2 cellular contexts compared by ENCODE assay signal in the genomic region with DNA sequence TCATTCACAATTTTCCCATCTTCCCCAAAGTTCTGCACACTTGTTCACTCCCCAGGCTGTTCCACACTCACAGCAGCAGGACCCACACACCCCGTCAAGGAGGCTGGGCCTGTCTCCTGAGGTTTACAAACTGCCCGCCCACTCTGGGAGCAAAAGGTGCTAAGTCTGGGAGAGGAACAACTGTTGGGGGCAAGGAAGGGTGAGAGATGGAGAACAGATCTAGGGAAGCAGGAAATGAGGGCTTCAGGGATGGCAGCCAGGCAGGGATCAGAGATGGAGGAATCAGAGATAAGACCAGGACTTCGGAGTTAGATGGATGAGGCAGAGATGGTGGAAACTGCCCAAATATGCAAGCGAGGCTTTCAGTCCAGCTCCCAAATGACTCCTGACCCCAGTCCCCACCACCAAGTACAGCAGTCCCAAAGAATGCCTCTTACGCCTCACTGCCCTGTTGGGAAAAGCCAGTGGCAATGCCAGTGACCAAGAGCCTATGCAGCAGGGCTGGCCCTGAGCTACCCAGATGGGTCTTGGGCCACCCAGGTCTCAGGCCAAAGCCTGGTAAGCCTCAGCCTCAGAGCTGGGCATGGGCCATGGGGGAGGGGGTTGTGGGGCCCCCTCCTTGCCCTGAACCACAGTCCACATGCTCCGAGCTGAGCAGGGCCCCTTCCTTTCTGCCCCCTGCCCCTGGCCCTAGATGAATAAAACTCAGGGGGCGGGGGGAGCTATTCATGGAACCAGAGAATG.
TF ChIP-seq lines count a peak whose summit lies in the region.

No MANE protein-coding gene starts in this region.

TF ChIP-seq in SK-N-SH, 30 proteins besides CTCF, POLR2A, EP300 and RAD21 (continued from another document):
- no peak for TF ChIP-seq REST (IDR thresholded peaks at IDR 0.05; ENCODE audit: low read depth, low read length)
- TF ChIP-seq RCOR1 (IDR thresholded peaks at IDR 0.05; ENCODE audit: low read length), result no peak
- no peak for TF ChIP-seq GATA2 (CRISPR knock-in tag; IDR thresholded peaks at IDR 0.05)
- TF ChIP-seq SIN3A (IDR thresholded peaks at IDR 0.05; ENCODE audit: borderline replicate concordance, low read depth, low read length), result no peak
- no peak for TF ChIP-seq JUND (IDR thresholded peaks at IDR 0.05)
- TF ChIP-seq IRF3 (IDR thresholded peaks at IDR 0.05; ENCODE audit: low read depth, low read length), result no peak
- TF ChIP-seq NFIC (IDR thresholded peaks at IDR 0.05; ENCODE audit: borderline replicate concordance), result no peak
- no peak for TF ChIP-seq NRF1 (IDR thresholded peaks at IDR 0.05; ENCODE audit: low read depth, low read length)
- TF ChIP-seq POLR2AphosphoS5 (IDR thresholded peaks at IDR 0.05; ENCODE audit: low read depth, low read length), result no peak
- TF ChIP-seq YY1 (IDR thresholded peaks at IDR 0.05; ENCODE audit: low read depth), result no peak
- no peak for TF ChIP-seq GABPA (IDR thresholded peaks at IDR 0.05; ENCODE audit: low read depth)
- no peak for TF ChIP-seq ELF1 (IDR thresholded peaks at IDR 0.05)
- no peak for TF ChIP-seq FOSL2 (IDR thresholded peaks at IDR 0.05; ENCODE audit: borderline replicate concordance, low read depth)
- no peak for TF ChIP-seq FOXJ3 (CRISPR knock-in tag; IDR thresholded peaks at IDR 0.05)

TF ChIP-seq in SK-N-SH treated with all-trans-retinoic acid at 6 μM for 48 hours, 23 proteins besides CTCF, POLR2A, EP300 and RAD21 (continued from another document):
- TF ChIP-seq POU6F1 (CRISPR knock-in tag; IDR thresholded peaks at IDR 0.05; ENCODE audit: borderline replicate concordance, low read depth) (no peak), SNAI2 (CRISPR knock-in tag; IDR thresholded peaks at IDR 0.05) (no peak), GLIS3 (CRISPR knock-in tag; IDR thresholded peaks at IDR 0.05) (no peak), TOX (CRISPR knock-in tag; IDR thresholded peaks at IDR 0.05; ENCODE audit: borderline replicate concordance) (no peak), ESRRG (CRISPR knock-in tag; IDR thresholded peaks at IDR 0.05) (no peak), ZFP30 (CRISPR knock-in tag; IDR thresholded peaks at IDR 0.05) (no peak), ARNTL (CRISPR knock-in tag; IDR thresholded peaks at IDR 0.05; ENCODE audit: borderline replicate concordance, low read depth) (no peak), RARB (CRISPR knock-in tag; IDR thresholded peaks at IDR 0.05) (no peak), ZFP3 (CRISPR knock-in tag; IDR thresholded peaks at IDR 0.05) (no peak), BACH2 (CRISPR knock-in tag; IDR thresholded peaks at IDR 0.05; ENCODE audit: borderline replicate concordance) (no peak), ZNF70 (CRISPR knock-in tag; IDR thresholded peaks at IDR 0.05) (no peak), ZC3H10 (CRISPR knock-in tag; IDR thresholded peaks at IDR 0.05) (no peak)
